Comparison of ENCODE assay signal across 1 cellular context in the genomic region with DNA sequence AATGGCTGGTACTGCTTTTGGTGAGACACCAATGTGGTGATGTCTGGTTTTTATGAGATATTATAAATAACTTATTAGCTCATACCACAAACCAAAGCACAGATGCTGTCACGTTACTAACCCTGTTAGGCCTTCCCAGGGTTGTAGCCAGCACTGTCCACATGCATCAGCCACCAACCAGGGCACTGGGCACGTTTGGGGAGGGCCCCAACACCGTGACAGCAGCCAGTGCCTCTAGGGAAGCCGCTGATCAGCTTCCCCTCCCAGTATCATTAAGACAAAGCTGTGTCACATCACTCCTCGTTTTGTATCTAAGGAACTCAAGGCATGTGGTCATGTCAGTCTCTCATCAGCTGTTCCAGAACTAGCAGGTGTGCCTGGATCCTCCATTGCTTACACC.
TF ChIP-seq lines count a peak whose summit lies in the region.

No MANE protein-coding gene starts in this region.

TF ChIP-seq in IMR-90, 13 proteins besides CTCF, POLR2A, EP300 and RAD21 (continued from another document):
- TF ChIP-seq, protein P1, sequence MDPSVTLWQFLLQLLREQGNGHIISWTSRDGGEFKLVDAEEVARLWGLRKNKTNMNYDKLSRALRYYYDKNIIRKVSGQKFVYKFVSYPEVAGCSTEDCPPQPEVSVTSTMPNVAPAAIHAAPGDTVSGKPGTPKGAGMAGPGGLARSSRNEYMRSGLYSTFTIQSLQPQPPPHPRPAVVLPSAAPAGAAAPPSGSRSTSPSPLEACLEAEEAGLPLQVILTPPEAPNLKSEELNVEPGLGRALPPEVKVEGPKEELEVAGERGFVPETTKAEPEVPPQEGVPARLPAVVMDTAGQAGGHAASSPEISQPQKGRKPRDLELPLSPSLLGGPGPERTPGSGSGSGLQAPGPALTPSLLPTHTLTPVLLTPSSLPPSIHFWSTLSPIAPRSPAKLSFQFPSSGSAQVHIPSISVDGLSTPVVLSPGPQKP (IDR thresholded peaks at IDR 0.05; ENCODE audit: borderline replicate concordance, low read depth, low read length), result no peak
- TF ChIP-seq CEBPB (IDR thresholded peaks at IDR 0.05; ENCODE audit: low read depth, low read length), result no peak
